In genomic region chr3:67048067-67048715, GRCh38 we compare ENCODE assay signal across 9 cellular contexts. TPM values are rescaled to one million over a fixed set of nuclear protein-coding genes. Genes with fewer than 3 reads are reported as not detected.
DNase-seq lines count a peak whose midpoint lies in the region; ATAC-seq and TF ChIP-seq lines count a peak whose summit lies in the region.
"Had no signal": no experiment of that assay in that cellular context is flagged by ENCODE, and none has a peak within 500 bp of the region (broad histone marks: within the 10 kb centered on the region; RNA-seq: fewer than 3 reads in every experiment).

No MANE protein-coding gene starts in this region.

- no peak for TF ChIP-seq CTCF in endothelial cell (IDR thresholded peaks at IDR 0.05; ENCODE audit: unreplicated experiment)

- no peaks in the 10 kb centered on the region for H3K9me3 Mint-ChIP-seq in endothelial cell (ENCODE audit: unreplicated experiment)

- no peak overlapping the region for H3K27ac Mint-ChIP-seq in endothelial cell (ENCODE audit: unreplicated experiment)

- H3K4me3 Mint-ChIP-seq in endothelial cell (ENCODE audit: unreplicated experiment), result no peak overlapping the region

- ATAC-seq in GM18907 (IDR thresholded peaks at IDR 0.05; ENCODE audit: unreplicated experiment) (peak; percentile 97), HG02623 (IDR thresholded peaks at IDR 0.05; ENCODE audit: unreplicated experiment) (peak; percentile 93), HG03571 (IDR thresholded peaks at IDR 0.05; ENCODE audit: unreplicated experiment) (peak; percentile 95), esophagus mucosa (peak; percentile 29)

- peaks cover 6% of the 10 kb centered on the region for H3K4me1 Mint-ChIP-seq in endothelial cell (ENCODE audit: unreplicated experiment)

- peaks cover 3% of the 10 kb centered on the region for H3K27me3 Mint-ChIP-seq in endothelial cell (ENCODE audit: unreplicated experiment)

- DNase-seq in NCI-H345 (lab: John Stamatoyannopoulos, UW) (no peak), islet precursor cell (no peak), endothelial cell (ENCODE audit: low spot score) (no peak), T1000 (lab: John Stamatoyannopoulos, UW) (no peak)
- DNase-seq: T-helper 2 cell had no signal

- H3K36me3 Mint-ChIP-seq in endothelial cell (ENCODE audit: low read depth, unreplicated experiment), result no peaks in the 10 kb centered on the region

RNA-seq across cellular contexts. Expression of gene KBTBD8, which starts 50.1 kb away (rescaled TPM):
- total RNA-seq in esophagus mucosa, result 2.2 TPM
- total RNA-seq in endothelial cell (ENCODE audit: unreplicated experiment), result 6.3 TPM

Comparison
In these comparisons a context has a peak if more than half of its experiments do, and no peak if none do; other contexts are left out.
1. ATAC-seq: peak in every context shown above with its lines; median percentile 97 in GM18907; 95 in HG03571; 93 in HG02623; 29 in esophagus mucosa.